In genomic region chr1:10679521-10680220, GRCh38 we compare ENCODE assay signal across 1 cellular context.
A peak's percentile ranks its signal among the peaks of the same experiment; 100 is the strongest.
TF ChIP-seq lines count a peak whose summit lies in the region.

No MANE protein-coding gene starts in this region.

TF ChIP-seq in HEK293, 187 proteins besides CTCF, POLR2A, EP300 and RAD21 (continued from another document and continues in another):
- TF ChIP-seq AEBP2 (tag by site-specific recombination; IDR thresholded peaks at IDR 0.05; ENCODE audit: borderline replicate concordance) (no peak), ZNF548 (tag by site-specific recombination; IDR thresholded peaks at IDR 0.05) (no peak), KLF1 (tag by site-specific recombination; IDR thresholded peaks at IDR 0.05) (peak; percentile 36; the same call in 1 of the 2 replicates), ZNF114 (tag by site-specific recombination; IDR thresholded peaks at IDR 0.05) (no peak), KLF8 (tag by site-specific recombination; IDR thresholded peaks at IDR 0.05) (peak; percentile 92), ZNF280D (tag by site-specific recombination; IDR thresholded peaks at IDR 0.05) (no peak), YY2 (tag by site-specific recombination; IDR thresholded peaks at IDR 0.05) (peak; percentile 29; the same call in 1 of the 2 replicates), ZNF501 (tag by site-specific recombination; IDR thresholded peaks at IDR 0.05) (no peak), ZNF677 (tag by site-specific recombination; IDR thresholded peaks at IDR 0.05) (no peak), ZNF639 (tag by site-specific recombination; IDR thresholded peaks at IDR 0.05) (peak; percentile 45; the same call in 1 of the 2 replicates), ZNF571 (tag by site-specific recombination; IDR thresholded peaks at IDR 0.05) (no peak), KLF7 (tag by site-specific recombination; IDR thresholded peaks at IDR 0.05; ENCODE audit: borderline replicate concordance) (no peak), SP7 (tag by site-specific recombination; IDR thresholded peaks at IDR 0.05) (peak; percentile 68), ZNF701 (tag by site-specific recombination; IDR thresholded peaks at IDR 0.05) (no peak), ZNF398 (tag by site-specific recombination; IDR thresholded peaks at IDR 0.05) (no peak), ZNF692 (tag by site-specific recombination; IDR thresholded peaks at IDR 0.05) (no peak; the same call in 1 of the 2 replicates), ZBTB8A (tag by site-specific recombination; IDR thresholded peaks at IDR 0.05) (peak; percentile 58; the same call in 1 of the 2 replicates), ZNF555 (tag by site-specific recombination; conservative IDR thresholded peaks at IDR 0.05) (no peak), ZNF747 (tag by site-specific recombination; IDR thresholded peaks at IDR 0.05) (no peak), ZFP37 (tag by site-specific recombination; IDR thresholded peaks at IDR 0.05) (no peak), ZNF16 (tag by site-specific recombination; IDR thresholded peaks at IDR 0.05; ENCODE audit: low read depth) (no peak), ZNF561 (tag by site-specific recombination; IDR thresholded peaks at IDR 0.05; ENCODE audit: borderline replicate concordance) (peak; percentile 98), ZNF214 (tag by site-specific recombination; IDR thresholded peaks at IDR 0.05; ENCODE audit: borderline replicate concordance) (no peak), EGR2 (tag by site-specific recombination; IDR thresholded peaks at IDR 0.05; ENCODE audit: low read depth) (peak; percentile 28; the same call in 1 of the 2 replicates), PRDM1 (tag by site-specific recombination; IDR thresholded peaks at IDR 0.05) (no peak), ZNF266 (tag by site-specific recombination; IDR thresholded peaks at IDR 0.05; ENCODE audit: low read depth) (no peak), ZNF624 (tag by site-specific recombination; IDR thresholded peaks at IDR 0.05) (no peak; the same call in 1 of the 2 replicates), ZFP69B (tag by site-specific recombination; IDR thresholded peaks at IDR 0.05) (peak; percentile 59; the same call in 1 of the 2 replicates), ZNF10 (tag by site-specific recombination; IDR thresholded peaks at IDR 0.05) (peak; percentile 63), ZNF513 (tag by site-specific recombination; IDR thresholded peaks at IDR 0.05) (peak; percentile 67), PATZ1 (tag by site-specific recombination; IDR thresholded peaks at IDR 0.05) (peak; percentile 81), ZNF776 (tag by site-specific recombination; IDR thresholded peaks at IDR 0.05; ENCODE audit: borderline replicate concordance) (no peak), ZEB2 (tag by site-specific recombination; IDR thresholded peaks at IDR 0.05) (no peak), ZXDB (tag by site-specific recombination; IDR thresholded peaks at IDR 0.05) (peak; percentile 62), SP2 (tag by site-specific recombination; IDR thresholded peaks at IDR 0.05) (peak; percentile 47), ZBTB6 (tag by site-specific recombination; IDR thresholded peaks at IDR 0.05) (peak; percentile 38; the same call in 1 of the 2 replicates), PRDM10 (tag by site-specific recombination; IDR thresholded peaks at IDR 0.05) (no peak), ZNF76 (tag by site-specific recombination; IDR thresholded peaks at IDR 0.05; ENCODE audit: borderline replicate concordance, low read depth) (peak; percentile 36; the same call in 1 of the 2 replicates), ZNF202 (tag by site-specific recombination; IDR thresholded peaks at IDR 0.05; ENCODE audit: borderline replicate concordance) (no peak), KLF16 (tag by site-specific recombination; IDR thresholded peaks at IDR 0.05) (peak; percentile 79; the same call in 1 of the 2 replicates), ZSCAN5A (tag by site-specific recombination; IDR thresholded peaks at IDR 0.05) (no peak), ZSCAN16 (tag by site-specific recombination; IDR thresholded peaks at IDR 0.05) (no peak)
